10 cellular contexts compared by ENCODE assay signal in genomic region chr1:96865731-96866684, GRCh38.
DNase-seq lines count a peak whose midpoint lies in the region; ATAC-seq and TF ChIP-seq lines count a peak whose summit lies in the region.
"Had no signal": no experiment of that assay in that cellular context is flagged by ENCODE, and none has a peak within 500 bp of the region (broad histone marks: within the 10 kb centered on the region; RNA-seq: fewer than 3 reads in every experiment).

No MANE protein-coding gene starts in this region.

- H3K4me1 ChIP-seq in lower lobe of right lung (no peaks in the 10 kb centered on the region), vagina (peaks cover 16% of the 10 kb centered on the region)
- H3K4me1 ChIP-seq: BE2C had no signal

- ATAC-seq in Right ventricle myocardium inferior (peak; percentile 87), lower lobe of right lung (peak; percentile 83 to 85), HG03432 (IDR thresholded peaks at IDR 0.05; ENCODE audit: unreplicated experiment) (no peak), GM21447 (IDR thresholded peaks at IDR 0.05; ENCODE audit: unreplicated experiment) (no peak)
- ATAC-seq: left colon had no signal

- no peak for TF ChIP-seq CTCF in choroid plexus epithelial cell (conservative IDR thresholded peaks at IDR 0.05; ENCODE audit: low read depth, low read length)
- no peak for TF ChIP-seq CTCF in lower lobe of right lung (IDR thresholded peaks at IDR 0.05)
- no peak for TF ChIP-seq CTCF in vagina (IDR thresholded peaks at IDR 0.05)

- intact Hi-C loops in Right ventricle myocardium inferior (cut with DNase I) = no loop called here
- intact Hi-C loops in cardiac septum (cut with DNase I) = no loop called here
- intact Hi-C loops in lower lobe of right lung (cut with DNase I) = no loop called here
- intact Hi-C loops in vagina (cut with DNase I) = no loop called here

- H3K4me3 ChIP-seq in choroid plexus epithelial cell (ENCODE audit: low read depth, low read length) = no peak overlapping the region
- no peak overlapping the region for H3K4me3 ChIP-seq in lower lobe of right lung
- no peak overlapping the region for H3K4me3 ChIP-seq in vagina

- TF ChIP-seq POLR2A in vagina (IDR thresholded peaks at IDR 0.05) = no peak

- no peaks in the 10 kb centered on the region for H3K36me3 ChIP-seq in lower lobe of right lung
- no peaks in the 10 kb centered on the region for H3K36me3 ChIP-seq in vagina
- H3K36me3 ChIP-seq: BE2C had no signal

- no peak for DNase-seq in Right ventricle myocardium inferior (ENCODE audit: missing footprints)
- DNase-seq in cardiac septum (ENCODE audit: low spot score) = no peak
- DNase-seq in choroid plexus epithelial cell (ENCODE audit: low read depth) = peak; percentile 100
- DNase-seq in lower lobe of right lung = no peak
- no peak for DNase-seq in vagina (ENCODE audit: extremely low spot score in 2 of 2)
- no peak for DNase-seq in activated naive CD4-positive, alpha-beta T cell treated with Interleukin-2 at 50 U/mL for 16 hours
- DNase-seq: BE2C, left colon had no signal

- H3K27ac ChIP-seq in lower lobe of right lung (peak overlapping the region; percentile 67), vagina (peak overlapping the region; percentile 61)

- H3K9me3 ChIP-seq in lower lobe of right lung (no peaks in the 10 kb centered on the region), vagina (no peaks in the 10 kb centered on the region)
- H3K9me3 ChIP-seq: BE2C had no signal

- H3K27me3 ChIP-seq in lower lobe of right lung (ENCODE audit: low read depth) (no peaks in the 10 kb centered on the region), vagina (no peaks in the 10 kb centered on the region)
- H3K27me3 ChIP-seq: BE2C had no signal

Comparison
In these comparisons a context has a peak if more than half of its experiments do, and no peak if none do; other contexts are left out.
1. ATAC-seq: peak in Right ventricle myocardium inferior (single experiment) and lower lobe of right lung (2 of 2); none in HG03432 (single experiment) and GM21447 (single experiment).